In the genomic region with DNA sequence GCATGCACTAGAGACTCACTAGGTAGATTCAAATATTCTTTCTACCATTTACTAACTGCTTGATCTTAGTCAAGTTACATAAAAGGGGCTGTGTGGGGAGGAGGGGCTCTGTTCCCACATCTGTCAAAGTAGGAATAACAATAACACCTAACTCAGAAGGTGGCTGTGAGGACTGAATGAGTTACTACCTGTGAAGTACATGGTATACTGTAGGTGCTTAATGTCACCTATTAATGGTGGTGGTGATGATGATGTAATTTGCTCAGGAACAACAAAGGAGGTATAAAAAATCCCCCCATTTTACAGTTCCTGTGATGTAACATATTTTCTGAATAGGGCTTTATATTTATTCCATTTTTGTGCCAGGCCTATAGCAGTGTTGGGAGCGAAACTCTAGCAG, we compare ENCODE assay signal across 32 cellular contexts. TPM values are rescaled to one million over a fixed set of nuclear protein-coding genes. Genes with fewer than 3 reads are reported as not detected.
DNase-seq lines count a peak whose midpoint lies in the region; ATAC-seq, FAIRE-seq and TF ChIP-seq lines count a peak whose summit lies in the region.
"Had no signal": no experiment of that assay in that cellular context is flagged by ENCODE, and none has a peak within 500 bp of the region (broad histone marks: within the 10 kb centered on the region; RNA-seq: fewer than 3 reads in every experiment).

No MANE protein-coding gene starts in this region.

- TF ChIP-seq CTCF in Caco-2 (IDR thresholded peaks at IDR 0.05; ENCODE audit: insufficient read depth in 1 of 2, low read depth in 1 of 2, low read length in 1 of 2, severe bottlenecking in 1 of 2, unreplicated experiment in 1 of 2) (no peak), K562 (IDR thresholded peaks at IDR 0.05 in 2 of 3, conservative IDR thresholded peaks at IDR 0.05 in 1 of 3; ENCODE audit: insufficient read depth in 2 of 3, low read depth in 1 of 3, low read length in 3 of 3) (no peak)

- no peak overlapping the region for H3K4me2 ChIP-seq in K562 (ENCODE audit: insufficient read depth, low read length)
- no peak overlapping the region for H3K4me2 ChIP-seq in trophoblast cell (ENCODE audit: low read length)
- H3K4me2 ChIP-seq: PC-9 had no signal

- 100% methylated on average over 1 of the region's 1 CpG for WGBS in K562 (ENCODE audit: insufficient coverage, low coverage, missing lambda C conversion rate)
- WGBS in trophoblast cell (ENCODE audit: extremely low coverage, insufficient coverage, insufficient read length), result no CpG with 5 or more reads among the region's 1 CpG

- no peaks in the 10 kb centered on the region for H3K79me2 ChIP-seq in K562 (ENCODE audit: control insufficient read depth, insufficient read depth, low read length)
- H3K79me2 ChIP-seq in trophoblast cell (ENCODE audit: control insufficient read depth, insufficient read depth, low read length, poor library complexity), result no peaks in the 10 kb centered on the region

- no peak for DNase-seq in activated CD4-positive, alpha-beta T cell treated with anti-CD3 and anti-CD28 coated beads, Interleukin-2, amount 10 ng/mL, durations not matched to agents 7 days and 5 days
- DNase-seq in activated CD4-positive, alpha-beta T cell treated with anti-CD3 and anti-CD28 coated beads for 48 hours, result no peak
- no peak for DNase-seq in Caco-2
- DNase-seq in K562 (ENCODE audit: extremely low read depth in 1 of 4, low spot score in 3 of 4), result no peak
- DNase-seq in trophoblast cell, result no peak
- DNase-seq in NCI-H128 (lab: John Stamatoyannopoulos, UW; ENCODE audit: unreplicated experiment), result no peak
- no peak for DNase-seq in NCI-H446 (lab: John Stamatoyannopoulos, UW)
- DNase-seq: activated CD8-positive, alpha-beta memory T cell treated with anti-CD3 and anti-CD28 coated beads, Interleukin-2, amount 50 U/mL, for 48 hours; activated gamma-delta T cell treated with Interleukin-2 at 50 U/mL for 16 hours; amygdala; effector CD8-positive, alpha-beta T cell; heart left ventricle; kidney glomerular epithelial cell; NCI-H1694 treated with DMSO at 0.1 percent for 48 hours; NCI-H2171 treated with DMSO at 0.1 percent for 48 hours; NCI-H524 treated with DMSO at 0.1 percent for 48 hours; NK-92 treated with Interleukin-12 subunit alpha and Interleukin-12 subunit beta, amount 100 ng/mL, for 24 hours; PC-9; Right ventricle myocardium superior; sigmoid colon; stimulated activated naive CD4-positive, alpha-beta T cell treated with Interleukin-2 at 50 U/mL for 16 hours; T-helper 9 cell had no signal

- CTCF ChIA-PET in activated CD4-positive, alpha-beta T cell treated with anti-CD3 and anti-CD28 coated beads, Interleukin-2, amount 10 ng/mL, durations not matched to agents 7 days and 5 days (lab: Charles Lee), result interaction anchor here (1.2 to 3.4 kb wide), 4 partner anchors 12 to 39 kb away, joined by 3 to 14 read pairs (median 6); no protein-coding TSS in a partner anchor
- CTCF ChIA-PET in Caco-2 (lab: Charles Lee), result interaction anchor here (1.7 kb wide), 1 partner anchor 26 kb away, joined by 4 read pairs; no protein-coding TSS in a partner anchor
- CTCF ChIA-PET in K562 (lab: Yijun Ruan, JAX; ENCODE audit: low intra/inter-chr PET ratio), result no interaction called here

- H3K9me3 Mint-ChIP-seq in activated CD4-positive, alpha-beta T cell treated with anti-CD3 and anti-CD28 coated beads, Interleukin-2, amount 10 ng/mL, durations not matched to agents 7 days and 5 days, result no peaks in the 10 kb centered on the region
- no peaks in the 10 kb centered on the region for H3K9me3 Mint-ChIP-seq in Caco-2 (ENCODE audit: unreplicated experiment)
- H3K9me3 Mint-ChIP-seq: neural crest cell had no signal

- FAIRE-seq in K562 (lab: Jason Lieb, UNC), result no peak
- FAIRE-seq: colon, GM19239, H54 had no signal

- H3K9ac ChIP-seq in K562 (ENCODE audit: insufficient read depth in 1 of 2, low read depth in 2 of 2, low read length in 2 of 2), result no peak overlapping the region
- no peak overlapping the region for H3K9ac ChIP-seq in trophoblast cell (ENCODE audit: low read length)

- no peaks in the 10 kb centered on the region for H3K79me1 ChIP-seq in trophoblast cell (ENCODE audit: low read length)

- H3K23ac ChIP-seq in trophoblast cell (ENCODE audit: low read length), result no peak overlapping the region

- no peak overlapping the region for H2BK12ac ChIP-seq in trophoblast cell (ENCODE audit: low read length)

- no peak overlapping the region for H3K14ac ChIP-seq in trophoblast cell (ENCODE audit: low read length)

- no peaks in the 10 kb centered on the region for H4K20me1 ChIP-seq in K562 (replicated peaks; ENCODE audit: control insufficient read depth, insufficient read depth, low read length)

- no peaks in the 10 kb centered on the region; the same call in 1 of the 2 replicates for H3K27me3 ChIP-seq in Caco-2 (replicated peaks; ENCODE audit: control insufficient read depth, insufficient read depth, low read length)
- H3K27me3 ChIP-seq in K562 (ENCODE audit: control insufficient read depth in 2 of 2, insufficient read depth in 2 of 2, low read length in 2 of 2), result no peaks in the 10 kb centered on the region
- no peaks in the 10 kb centered on the region for H3K27me3 ChIP-seq in trophoblast cell (ENCODE audit: insufficient read depth, low read length)
- H3K27me3 ChIP-seq: heart left ventricle, sigmoid colon, vagina had no signal

- TF ChIP-seq EP300 in K562 (IDR thresholded peaks at IDR 0.05; ENCODE audit: low read length), result no peak

- no peak overlapping the region for H2BK120ac ChIP-seq in trophoblast cell (ENCODE audit: insufficient read depth, low read length, poor library complexity)

- H3K9me3 ChIP-seq in Caco-2, result no peaks in the 10 kb centered on the region
- H3K9me3 ChIP-seq in K562 (replicated peaks; ENCODE audit: control insufficient read depth, insufficient read depth, low read depth, low read length), result no peaks in the 10 kb centered on the region
- H3K9me3 ChIP-seq in trophoblast cell (ENCODE audit: insufficient read depth, low read depth, low read length), result no peaks in the 10 kb centered on the region
- H3K9me3 ChIP-seq: heart left ventricle, prostate gland, sigmoid colon, thoracic aorta, vagina had no signal

- no peaks in the 10 kb centered on the region for H3K9me1 ChIP-seq in K562 (ENCODE audit: control insufficient read depth, insufficient read depth, low read length)

- H3K27ac Mint-ChIP-seq in activated CD4-positive, alpha-beta T cell treated with anti-CD3 and anti-CD28 coated beads, Interleukin-2, amount 10 ng/mL, durations not matched to agents 7 days and 5 days, result peak overlapping the region; percentile 31
- H3K27ac Mint-ChIP-seq in Caco-2 (ENCODE audit: unreplicated experiment), result peak overlapping the region; percentile 72

- POLR2A ChIA-PET in activated CD4-positive, alpha-beta T cell treated with anti-CD3 and anti-CD28 coated beads, Interleukin-2, amount 10 ng/mL, durations not matched to agents 7 days and 5 days (lab: Charles Lee), result no interaction called here
- POLR2A ChIA-PET in Caco-2 (lab: Charles Lee), result interaction anchor here (0.6 kb wide), 1 partner anchor 39 kb away, joined by 4 read pairs; no protein-coding TSS in a partner anchor
- POLR2A ChIA-PET in K562 (lab: Yijun Ruan, JAX), result interaction anchor here (1.1 kb wide), 1 partner anchor 26 kb away, joined by 3 read pairs; no protein-coding TSS in a partner anchor

- H3K36me3 Mint-ChIP-seq in activated CD4-positive, alpha-beta T cell treated with anti-CD3 and anti-CD28 coated beads, Interleukin-2, amount 10 ng/mL, durations not matched to agents 7 days and 5 days (ENCODE audit: low read depth), result peaks cover 89% of the 10 kb centered on the region
- H3K36me3 Mint-ChIP-seq in Caco-2 (ENCODE audit: insufficient read depth, unreplicated experiment), result peaks cover 96% of the 10 kb centered on the region

- intact Hi-C loops in Caco-2 (cut with micrococcal nuclease; ENCODE audit: unreplicated experiment), result no loop called here
- intact Hi-C loops in K562 (cut with micrococcal nuclease), result no loop called here

- H3K4ac ChIP-seq in trophoblast cell (ENCODE audit: low read depth, low read length), result no peak overlapping the region

- in situ Hi-C loops in K562 (cut with MboI), result no loop called here

- ATAC-seq in K562 (no peak), GM21447 (IDR thresholded peaks at IDR 0.05; ENCODE audit: unreplicated experiment) (no peak)
- ATAC-seq: heart left ventricle had no signal

- no peak overlapping the region for H4K12ac ChIP-seq in trophoblast cell (ENCODE audit: low read depth, low read length)

- no peak overlapping the region for H2AK5ac ChIP-seq in trophoblast cell (ENCODE audit: low read length)

- no peaks in the 10 kb centered on the region for H3K27me3 Mint-ChIP-seq in activated CD4-positive, alpha-beta T cell treated with anti-CD3 and anti-CD28 coated beads, Interleukin-2, amount 10 ng/mL, durations not matched to agents 7 days and 5 days
- no peaks in the 10 kb centered on the region for H3K27me3 Mint-ChIP-seq in Caco-2 (ENCODE audit: insufficient read depth, unreplicated experiment)

- peaks cover 6% of the 10 kb centered on the region; the same call in 1 of the 2 replicates for H3K4me1 ChIP-seq in Caco-2
- no peaks in the 10 kb centered on the region for H3K4me1 ChIP-seq in K562 (replicated peaks in 1 of 2; ENCODE audit: control insufficient read depth in 2 of 2, insufficient read depth in 2 of 2, low read length in 2 of 2)
- H3K4me1 ChIP-seq in trophoblast cell (ENCODE audit: control insufficient read depth in 1 of 2, insufficient read depth in 2 of 2, low read length in 2 of 2), result peaks cover 0 to 7% of the 10 kb centered on the region in 2 experiments
- H3K4me1 ChIP-seq: prostate gland, sigmoid colon, vagina had no signal

- TF ChIP-seq POLR2A in K562 (conservative IDR thresholded peaks at IDR 0.05), result no peak

- no peak overlapping the region for H2AFZ ChIP-seq in K562 (ENCODE audit: low read depth, low read length)
- H2AFZ ChIP-seq in trophoblast cell (ENCODE audit: insufficient read depth, low read length, poor library complexity), result no peak overlapping the region
- H2AFZ ChIP-seq: PC-9 had no signal

- TF ChIP-seq RAD21 in K562 (CRISPR knock-in tag; conservative IDR thresholded peaks at IDR 0.05 in 1 of 2, IDR thresholded peaks at IDR 0.05 in 1 of 2), result no peak

- no peak overlapping the region for H4K8ac ChIP-seq in trophoblast cell (ENCODE audit: low read depth, low read length)

- BruUV-seq in Caco-2 (replicated peaks; lab: Mats Ljungman, UMichigan), result no TSS peak
- BruUV-seq in K562 (replicated peaks; lab: Mats Ljungman, UMichigan), result TSS peak; percentile 9

- peaks cover 71% of the 10 kb centered on the region for H3K4me1 Mint-ChIP-seq in activated CD4-positive, alpha-beta T cell treated with anti-CD3 and anti-CD28 coated beads, Interleukin-2, amount 10 ng/mL, durations not matched to agents 7 days and 5 days
- H3K4me1 Mint-ChIP-seq in Caco-2 (ENCODE audit: low read depth, unreplicated experiment), result peaks cover 7% of the 10 kb centered on the region
- H3K4me1 Mint-ChIP-seq: neural crest cell had no signal

- H3K4me3 ChIP-seq in Caco-2 (ENCODE audit: low read depth, low read length) (no peak overlapping the region), K562 (no peak overlapping the region), trophoblast cell (ENCODE audit: low read depth, low read length) (no peak overlapping the region)
- H3K4me3 ChIP-seq: heart left ventricle, lung, PC-9, prostate gland, sigmoid colon, thoracic aorta, vagina had no signal

- no peak overlapping the region for H3K4me3 Mint-ChIP-seq in activated CD4-positive, alpha-beta T cell treated with anti-CD3 and anti-CD28 coated beads, Interleukin-2, amount 10 ng/mL, durations not matched to agents 7 days and 5 days
- H3K4me3 Mint-ChIP-seq in Caco-2 (ENCODE audit: unreplicated experiment), result no peak overlapping the region
- H3K4me3 Mint-ChIP-seq: neural crest cell had no signal

- no peak overlapping the region for H2BK5ac ChIP-seq in trophoblast cell (ENCODE audit: low read depth, low read length, poor library complexity)

- no peak overlapping the region for H3K27ac ChIP-seq in K562 (ENCODE audit: extremely low read depth, low read depth, low read length)
- H3K27ac ChIP-seq in trophoblast cell (ENCODE audit: low read depth, low read length), result peak overlapping the region; percentile 15
- H3K27ac ChIP-seq: PC-9, prostate gland, sigmoid colon, thoracic aorta, vagina, VCaP had no signal

- no peak overlapping the region for H3K18ac ChIP-seq in trophoblast cell (ENCODE audit: low read length)

- no peak overlapping the region for H4K91ac ChIP-seq in trophoblast cell (ENCODE audit: low read depth, low read length)

- H3K36me3 ChIP-seq in Caco-2 (ENCODE audit: control insufficient read depth, insufficient read depth, low read length) (peaks cover 9% of the 10 kb centered on the region), K562 (ENCODE audit: control insufficient read depth, insufficient read depth, low read length) (peaks cover 87% of the 10 kb centered on the region; the same call in 2 of the 3 replicates), trophoblast cell (ENCODE audit: control insufficient read depth in 1 of 2, insufficient read depth in 2 of 2, low read length in 2 of 2) (peaks cover 10 to 26% of the 10 kb centered on the region in 2 experiments)

RNA-seq across cellular contexts. Expression of a gene that starts 40.7 kb away (rescaled TPM):
- 100 to 1,000 TPM; 876 to 958 TPM for total RNA-seq in activated CD4-positive, alpha-beta T cell treated with anti-CD3 and anti-CD28 coated beads, Interleukin-2, amount 10 ng/mL, durations not matched to agents 7 days and 5 days
- 113 and 126 TPM in 2 replicates for total RNA-seq in Caco-2 (2022)
- 23.7 and 38.9 TPM in 2 replicates for total RNA-seq in K562 (2011; cell fraction: chromatin; rRNA removed; ENCODE audit: low replicate concordance)
- 18.3 TPM in 2 replicates for total RNA-seq in K562 (2011; cell fraction: nucleolus; rRNA removed)
- total RNA-seq in K562 (2011; cell fraction: nucleoplasm; rRNA removed), result 21.9 and 25.7 TPM in 2 replicates
- 19.3 and 25.5 TPM in 2 replicates for total RNA-seq in K562 (2014; rRNA removed)
- total RNA-seq in K562 (2014; rRNA removed; fragmentation: Illumina TruSeq; extraction: Trizol), result 26.8 and 29.8 TPM in 2 replicates
- 32.2 and 33.4 TPM in 2 replicates for total RNA-seq in K562 (2015; rRNA removed; fragmentation: Illumina TruSeq; extraction: Trizol)
- total RNA-seq in K562 (2021), result 31.8 and 34.4 TPM in 2 replicates
- polyA plus RNA-seq in K562 (2011; rRNA removed), result 21.1 and 28.1 TPM in 2 replicates
- polyA plus RNA-seq in K562 (2011; cell fraction: cytosol; rRNA removed), result 13.5 and 14.5 TPM in 2 replicates
- 22.4 and 26.8 TPM in 2 replicates for polyA plus RNA-seq in K562 (2011; cell fraction: nucleus; rRNA removed)
- 24.5 and 30.2 TPM in 2 replicates for polyA plus RNA-seq in K562 (2012)
- 26.3 and 31.0 TPM in 2 replicates for polyA plus RNA-seq in K562 (2014; fragmentation: Illumina TruSeq; extraction: Trizol)
- 1 to 10 TPM; 8.7 to 8.8 TPM for polyA plus RNA-seq in K562 (2014; fragmentation: Nextera tagmentation; extraction: Ambion mirVana)
- polyA plus RNA-seq in K562 (2014; rRNA removed), result 20.8 and 24.4 TPM in 2 replicates
- polyA minus RNA-seq in K562 (2011; rRNA and poly(A)+ RNA removed), result 37.2 and 48.2 TPM in 2 replicates
- polyA minus RNA-seq in K562 (2011; cell fraction: cytosol; rRNA and poly(A)+ RNA removed), result 15.6 and 40.9 TPM in 2 replicates
- 27.1 and 29.4 TPM in 2 replicates for polyA minus RNA-seq in K562 (2011; cell fraction: nucleus; rRNA and poly(A)+ RNA removed)
- 29.8 and 30.6 TPM in 2 replicates for polyA plus RNA-seq in trophoblast cell (2013)
